3 cellular contexts compared by ENCODE assay signal in genomic region chr16:88419790-88420189, GRCh38.
TF ChIP-seq lines count a peak whose summit lies in the region.

No MANE protein-coding gene starts in this region.

TF ChIP-seq in HepG2, 621 proteins besides CTCF, POLR2A, EP300 and RAD21:
- TF ChIP-seq ZNF296 (CRISPR knock-in tag; conservative IDR thresholded peaks at IDR 0.05) (no peak), CSRNP2 (CRISPR knock-in tag; conservative IDR thresholded peaks at IDR 0.05; ENCODE audit: low read depth) (no peak), ZNF768 (CRISPR knock-in tag; IDR thresholded peaks at IDR 0.05) (peak; percentile 98), ZNF629 (CRISPR knock-in tag; conservative IDR thresholded peaks at IDR 0.05) (no peak), FOSL1 (CRISPR knock-in tag; IDR thresholded peaks at IDR 0.05; ENCODE audit: borderline replicate concordance) (no peak), TOPORS (CRISPR knock-in tag; IDR thresholded peaks at IDR 0.05) (no peak), NAIF1 (CRISPR knock-in tag; IDR thresholded peaks at IDR 0.05; ENCODE audit: borderline replicate concordance) (no peak), ZNF563 (CRISPR knock-in tag; IDR thresholded peaks at IDR 0.05) (0 out of 2 replicates have a peak, but pooled peaks have one; percentile 11), ZXDC (CRISPR knock-in tag; IDR thresholded peaks at IDR 0.05) (no peak), ZFP62 (CRISPR knock-in tag; IDR thresholded peaks at IDR 0.05) (no peak)

TF ChIP-seq in K562, 482 proteins besides CTCF, POLR2A, EP300 and RAD21:
- TF ChIP-seq ZFP36 (IDR thresholded peaks at IDR 0.05; ENCODE audit: low read depth, low read length, partially characterized antibody) = peak; percentile 72
- TF ChIP-seq TAF7 (tag; IDR thresholded peaks at IDR 0.05) = no peak

TF ChIP-seq in GM12891, 5 proteins besides CTCF, POLR2A, EP300 and RAD21:
- TF ChIP-seq POU2F2 (IDR thresholded peaks at IDR 0.05; ENCODE audit: low read depth, low read length) (no peak), TAF1 (IDR thresholded peaks at IDR 0.05; ENCODE audit: low read depth, low read length) (no peak), SPI1 (IDR thresholded peaks at IDR 0.05; ENCODE audit: low read depth, low read length) (no peak), POLR2AphosphoS5 (IDR thresholded peaks at IDR 0.05; ENCODE audit: low read depth, low read length) (no peak), PAX5 (IDR thresholded peaks at IDR 0.05; ENCODE audit: insufficient read depth, low read length, severe bottlenecking) (no peak)
